Comparison of ENCODE assay signal across 22 cellular contexts in genomic region chr1:32954183-32954582, GRCh38. TPM values are rescaled to one million over a fixed set of nuclear protein-coding genes. Genes with fewer than 3 reads are reported as not detected.
DNase-seq lines count a peak whose midpoint lies in the region; ATAC-seq, FAIRE-seq and TF ChIP-seq lines count a peak whose summit lies in the region.
"Had no signal": no experiment of that assay in that cellular context is flagged by ENCODE, and none has a peak within 500 bp of the region (broad histone marks: within the 10 kb centered on the region; RNA-seq: fewer than 3 reads in every experiment).

No MANE protein-coding gene starts in this region.

- intact Hi-C loops in HCT116 (cut with micrococcal nuclease) = no loop called here

- no peaks in the 10 kb centered on the region for H4K20me1 ChIP-seq in HCT116 (ENCODE audit: insufficient read depth)

- peak overlapping the region; percentile 9 for H3K4me3 Mint-ChIP-seq in T-helper 17 cell
- H3K4me3 Mint-ChIP-seq: activated CD8-positive, alpha-beta memory T cell treated with anti-CD3 and anti-CD28 coated beads, Interleukin-2, amount 10 ng/mL, durations not matched to agents 7 days and 5 days; neural progenitor cell had no signal

- CTCF ChIA-PET in A549 (lab: Yijun Ruan, JAX) = interaction anchor here (0.5 to 4.7 kb wide), 4 partner anchors 21 to 129 kb away, joined by 3 to 17 read pairs (median 3); no protein-coding TSS in a partner anchor
- CTCF ChIA-PET in HCT116 (lab: Charles Lee) = interaction anchor here (0.7 to 1.0 kb wide), 3 partner anchors 173 to 505 kb away, joined by 3 to 6 read pairs (median 3); partner anchors contain the start of gene TRIM62

- RAD21 ChIA-PET in HCT116 (lab: Charles Lee; ENCODE audit: low non-redundant PET in 1 of 2, low total read pairs in 2 of 2, uncharacterized antibody in 2 of 2, unreplicated experiment in 2 of 2) = interaction anchor here in 1 of 2 experiments (0.7 kb wide), 1 partner anchor 47 kb away, joined by 5 read pairs; no protein-coding TSS in a partner anchor

- H3K4me2 ChIP-seq in A549 = peak overlapping the region; percentile 49
- peak overlapping the region; percentile 42 for H3K4me2 ChIP-seq in HCT116 (ENCODE audit: low read length)
- H3K4me2 ChIP-seq: KMS-11, neural progenitor cell had no signal

- WGBS in A549 (ENCODE audit: missing lambda C conversion rate) = 64% methylated on average over 7 of the region's 7 CpGs

- TF ChIP-seq POLR2A in A549 (IDR thresholded peaks at IDR 0.05; ENCODE audit: low read length) (no peak), HCT116 (IDR thresholded peaks at IDR 0.05; ENCODE audit: borderline replicate concordance, extremely low read depth, insufficient read depth, insufficient read length) (no peak), GM12892 (IDR thresholded peaks at IDR 0.05; ENCODE audit: low read depth, low read length) (no peak)

- no peaks in the 10 kb centered on the region for H3K27me3 ChIP-seq in HCT116 (ENCODE audit: insufficient read depth, low read length)
- no peaks in the 10 kb centered on the region for H3K27me3 ChIP-seq in foreskin keratinocyte
- H3K27me3 ChIP-seq: cardiac muscle cell, left lung, neural progenitor cell, upper lobe of left lung had no signal

- no peak for TF ChIP-seq CTCF in A549 (IDR thresholded peaks at IDR 0.05)
- TF ChIP-seq CTCF in HCT116 (IDR thresholded peaks at IDR 0.05 in 2 of 3, conservative IDR thresholded peaks at IDR 0.05 in 1 of 3; ENCODE audit: borderline replicate concordance in 1 of 3, insufficient read depth in 1 of 3, low read depth in 2 of 3, low read length in 2 of 3) = no peak
- no peak for TF ChIP-seq CTCF in foreskin keratinocyte (conservative IDR thresholded peaks at IDR 0.05)

- H3K36me3 Mint-ChIP-seq in T-helper 17 cell (ENCODE audit: low read depth) = peaks cover 5% of the 10 kb centered on the region

- no peak for TF ChIP-seq RAD21 in A549 (conservative IDR thresholded peaks at IDR 0.05 in 1 of 2, IDR thresholded peaks at IDR 0.05 in 1 of 2)
- TF ChIP-seq RAD21 in HCT116 (IDR thresholded peaks at IDR 0.05; ENCODE audit: low read depth) = no peak

- peaks cover 38% of the 10 kb centered on the region for H3K4me1 Mint-ChIP-seq in T-helper 17 cell
- H3K4me1 Mint-ChIP-seq: neural progenitor cell had no signal

- no peak overlapping the region for H2AFZ ChIP-seq in HCT116 (ENCODE audit: low read depth, low read length, poor library complexity, severe bottlenecking)
- H2AFZ ChIP-seq: neural progenitor cell had no signal

- H3K9me3 ChIP-seq in A549 (no peaks in the 10 kb centered on the region), HCT116 (ENCODE audit: control insufficient read depth in 1 of 2, insufficient read depth in 1 of 2, low read depth in 1 of 2, low read length in 2 of 2) (no peaks in the 10 kb centered on the region), T-helper 17 cell (ENCODE audit: control insufficient read depth, low read length, poor library complexity, severe bottlenecking) (no peaks in the 10 kb centered on the region)
- H3K9me3 ChIP-seq: left lung, mucosa of descending colon, psoas muscle, upper lobe of left lung had no signal

- peak overlapping the region in 1 of 2 experiments; percentile 48; a peak in 2 of 6 replicates for H3K27ac ChIP-seq in A549
- H3K27ac ChIP-seq in HCT116 (ENCODE audit: low read depth, low read length) = peak overlapping the region; percentile 8; the same call in 1 of the 2 replicates
- H3K27ac ChIP-seq in foreskin keratinocyte = peak overlapping the region; percentile 77
- H3K27ac ChIP-seq: cardiac muscle cell, KMS-11, neural progenitor cell, psoas muscle had no signal

- no TSS peak for BruUV-seq in HCT116 (replicated peaks; lab: Mats Ljungman, UMichigan)

- H3K4me1 ChIP-seq in A549 (peaks cover 30% of the 10 kb centered on the region), HCT116 (ENCODE audit: control insufficient read depth in 1 of 2, insufficient read depth in 2 of 2, low read length in 2 of 2) (peaks cover 21 to 42% of the 10 kb centered on the region in 2 experiments), foreskin keratinocyte (peaks cover 19% of the 10 kb centered on the region)
- H3K4me1 ChIP-seq: neural progenitor cell had no signal

- no peaks in the 10 kb centered on the region for H3K9me2 ChIP-seq in HCT116 (ENCODE audit: insufficient read depth)

- H3K4me3 ChIP-seq in A549 (no peak overlapping the region), HCT116 (replicated peaks in 1 of 2; ENCODE audit: low read depth in 1 of 2, low read length in 2 of 2) (peak overlapping the region in 1 of 2 experiments; percentile 13; a peak in 1 of 4 replicates)
- H3K4me3 ChIP-seq: cardiac muscle cell, left lung, mucosa of descending colon, neural progenitor cell, psoas muscle, upper lobe of left lung had no signal

- TF ChIP-seq EP300 in A549 (IDR thresholded peaks at IDR 0.05) = no peak

- FAIRE-seq in A549 (lab: Jason Lieb, UNC) (no peak), GM12892 (lab: Jason Lieb, UNC) (no peak)
- FAIRE-seq: small intestine had no signal

- H3K27me3 Mint-ChIP-seq in T-helper 17 cell = no peaks in the 10 kb centered on the region
- H3K27me3 Mint-ChIP-seq: activated CD8-positive, alpha-beta memory T cell treated with anti-CD3 and anti-CD28 coated beads, Interleukin-2, amount 10 ng/mL, durations not matched to agents 7 days and 5 days; CD4-positive, alpha-beta memory T cell had no signal

- peak overlapping the region; percentile 54 for H3K27ac Mint-ChIP-seq in T-helper 17 cell
- H3K27ac Mint-ChIP-seq: neural progenitor cell had no signal

- ATAC-seq in A549 = no peak
- ATAC-seq in HCT116 = peak; percentile 72
- no peak for ATAC-seq in T-helper 17 cell
- peak; percentile 88 for ATAC-seq in foreskin keratinocyte
- ATAC-seq: activated CD8-positive, alpha-beta memory T cell treated with anti-CD3 and anti-CD28 coated beads, Interleukin-2, amount 10 ng/mL, durations not matched to agents 7 days and 5 days; left lung; mucosa of descending colon; psoas muscle had no signal

- no peak overlapping the region for H3K9ac ChIP-seq in HCT116 (ENCODE audit: low read length)
- H3K9ac ChIP-seq: KMS-11, neural progenitor cell had no signal

- H3K36me3 ChIP-seq in HCT116 (ENCODE audit: control insufficient read depth in 1 of 2, insufficient read depth in 2 of 2, low read length in 2 of 2) = no peaks in the 10 kb centered on the region
- H3K36me3 ChIP-seq: cardiac muscle cell, neural progenitor cell, upper lobe of left lung had no signal

- DNase-seq in A549 (ENCODE audit: low read depth in 1 of 2, low spot score in 1 of 2) (no peak), HCT116 (ENCODE audit: low read depth, low spot score) (peak; percentile 28), T-helper 17 cell (no peak), foreskin keratinocyte (peak; percentile 91 to 95), GM12892 (ENCODE audit: insufficient read length) (no peak), GM19238 (ENCODE audit: insufficient read length, low spot score) (no peak), NOMO-1 treated with dmso at 0.1 percent for 144 hours (lab: John Stamatoyannopoulos, UW; ENCODE audit: unreplicated experiment) (no peak)
- DNase-seq in activated naive CD4-positive, alpha-beta T cell treated with Interleukin-2 at 50 U/mL for 16 hours = no peak
- DNase-seq: activated CD8-positive, alpha-beta memory T cell treated with anti-CD3 and anti-CD28 coated beads, Interleukin-2, amount 10 ng/mL, durations not matched to agents 7 days and 5 days; CD4-positive, alpha-beta memory T cell; DND-41; left lung; mucosa of descending colon; NCI-H1105; NCI-H2081 treated with DMSO at 0.1 percent for 48 hours; psoas muscle; small intestine; stimulated activated CD4-positive, alpha-beta T cell treated with anti-CD3 and anti-CD28 coated beads, Interleukin-4, amount 100 ng/mL, for 1 hour; upper lobe of left lung had no signal

- peaks cover 63% of the 10 kb centered on the region for H3K79me2 ChIP-seq in HCT116 (ENCODE audit: insufficient read depth, low read length)

- POLR2A ChIA-PET in A549 (lab: Yijun Ruan, JAX) (no interaction called here), HCT116 (lab: Charles Lee) (interaction anchor here (0.7 to 5.1 kb wide), 2 partner anchors 10 to 21 kb away, joined by 5 to 41 read pairs; partner anchors contain the start of gene RNF19B)

TF ChIP-seq in A549, 52 proteins besides CTCF, POLR2A, EP300 and RAD21 (continues in another document):
- TF ChIP-seq, protein P1, sequence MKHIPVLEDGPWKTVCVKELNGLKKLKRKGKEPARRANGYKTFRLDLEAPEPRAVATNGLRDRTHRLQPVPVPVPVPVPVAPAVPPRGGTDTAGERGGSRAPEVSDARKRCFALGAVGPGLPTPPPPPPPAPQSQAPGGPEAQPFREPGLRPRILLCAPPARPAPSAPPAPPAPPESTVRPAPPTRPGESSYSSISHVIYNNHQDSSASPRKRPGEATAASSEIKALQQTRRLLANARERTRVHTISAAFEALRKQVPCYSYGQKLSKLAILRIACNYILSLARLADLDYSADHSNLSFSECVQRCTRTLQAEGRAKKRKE (CRISPR knock-in tag; IDR thresholded peaks at IDR 0.05; ENCODE audit: low read depth) = no peak

RNA-seq across cellular contexts. Expression of gene RNF19B, which starts 10.4 kb away (rescaled TPM):
- 21.7 and 22.6 TPM in 2 replicates for polyA plus RNA-seq in A549 (2011; rRNA removed)
- polyA plus RNA-seq in A549 (2012; cell fraction: cytosol; rRNA removed) = 14.8 and 16.8 TPM in 2 replicates
- 9.5 and 10.9 TPM in 2 replicates for polyA plus RNA-seq in A549 (2012; cell fraction: nucleus; rRNA removed)
- polyA plus RNA-seq in A549 (2017; fragmentation: RNase III; extraction: RNeasy Plus Mini Kit Qiagen cat#74134 plus additional on column Dnase treatment) = 9.8 to 10.0 TPM (median 9.9 TPM) in 3 replicates
- polyA minus RNA-seq in A549 (2011; rRNA and poly(A)+ RNA removed) = 25.3 and 32.3 TPM in 2 replicates
- 22.5 TPM for total RNA-seq in HCT116 (2021; ENCODE audit: unreplicated experiment)
- polyA plus RNA-seq in HCT116 (2012) = 24.1 and 32.5 TPM in 2 replicates
- 10 to 100 TPM; 67.1 to 87.7 TPM for total RNA-seq in T-helper 17 cell
- 27.0 and 30.9 TPM in 2 replicates for total RNA-seq in foreskin keratinocyte
- polyA plus RNA-seq in foreskin keratinocyte = 18.2 and 20.7 TPM in 2 replicates
- 16.5 TPM for polyA plus RNA-seq in GM12892 (2012; ENCODE audit: missing spikeins)

RNA-seq across cellular contexts. Expression of gene TMEM54, which starts 53.0 kb away (rescaled TPM):
- polyA plus RNA-seq in A549 (2011; rRNA removed) = 22.1 and 32.6 TPM in 2 replicates
- 86.4 and 112 TPM in 2 replicates for polyA plus RNA-seq in A549 (2012; cell fraction: cytosol; rRNA removed)
- 63.8 and 84.9 TPM in 2 replicates for polyA plus RNA-seq in A549 (2012; cell fraction: nucleus; rRNA removed)
- polyA plus RNA-seq in A549 (2017; fragmentation: RNase III; extraction: RNeasy Plus Mini Kit Qiagen cat#74134 plus additional on column Dnase treatment) = 26.4 to 31.8 TPM (median 29.7 TPM) in 3 replicates
- 18.9 and 31.1 TPM in 2 replicates for polyA minus RNA-seq in A549 (2011; rRNA and poly(A)+ RNA removed)
- total RNA-seq in HCT116 (2021; ENCODE audit: unreplicated experiment) = 121 TPM
- polyA plus RNA-seq in HCT116 (2012) = 169 and 189 TPM in 2 replicates
- total RNA-seq in T-helper 17 cell = not detected
- 73.2 and 90.0 TPM in 2 replicates for total RNA-seq in foreskin keratinocyte
- 113 and 128 TPM in 2 replicates for polyA plus RNA-seq in foreskin keratinocyte
- polyA plus RNA-seq in GM12892 (2012; ENCODE audit: missing spikeins) = 0.66 TPM
- total RNA-seq: activated CD8-positive, alpha-beta memory T cell treated with anti-CD3 and anti-CD28 coated beads, Interleukin-2, amount 10 ng/mL, durations not matched to agents 7 days and 5 days; CD4-positive, alpha-beta memory T cell had no signal
- polyA plus RNA-seq: CD4-positive, alpha-beta memory T cell had no signal

Comparison
In these comparisons a context has a peak if more than half of its experiments do, and no peak if none do; other contexts are left out.
1. ATAC-seq: peak in HCT116 (single experiment) and foreskin keratinocyte (single experiment); none in A549 (0 of 2) and T-helper 17 cell (single experiment).
2. DNase-seq: peak in HCT116 (single experiment) and foreskin keratinocyte (2 of 2); none in A549 (0 of 2), T-helper 17 cell (0 of 3), activated naive CD4-positive, alpha-beta T cell treated with Interleukin-2 at 50 U/mL for 16 hours (single experiment), GM12892 (single experiment), GM19238 (single experiment) and NOMO-1 treated with dmso at 0.1 percent for 144 hours (single experiment).
3. RNA of gene TMEM54, which starts 53.0 kb away (total RNA-seq): 121 TPM in HCT116 (single experiment) and 73.2 to 90.0 TPM in foreskin keratinocyte; not detected in T-helper 17 cell; every median in the first group is over 10 times any median in the second.